11 cellular contexts compared by ENCODE assay signal in genomic region chr7:435518-436366, GRCh38.
DNase-seq lines count a peak whose midpoint lies in the region; ATAC-seq and TF ChIP-seq lines count a peak whose summit lies in the region.
"Had no signal": no experiment of that assay in that cellular context is flagged by ENCODE, and none has a peak within 500 bp of the region (broad histone marks: within the 10 kb centered on the region; RNA-seq: fewer than 3 reads in every experiment).

No MANE protein-coding gene starts in this region.

- CTCF ChIA-PET in HEK293 (lab: Yijun Ruan, JAX): interaction anchor here (0.7 to 0.9 kb wide), 2 partner anchors 12 to 557 kb away, joined by 3 read pairs; no protein-coding TSS in a partner anchor
- CTCF ChIA-PET in activated B cell treated with CpG ODN at 0.5 μM for 24 hours (lab: Charles Lee): no interaction called here

- intact Hi-C loops in activated B cell treated with CpG ODN at 0.5 μM for 24 hours (cut with micrococcal nuclease): no loop called here
- intact Hi-C loops in left ventricle myocardium inferior (cut with micrococcal nuclease): no loop called here

- ATAC-seq in activated B cell treated with CpG ODN at 0.5 μM for 24 hours (ENCODE audit: low read depth) (no peak), HG03045 (IDR thresholded peaks at IDR 0.05; ENCODE audit: unreplicated experiment) (no peak), GM18498 (IDR thresholded peaks at IDR 0.05; ENCODE audit: unreplicated experiment) (no peak)
- ATAC-seq: GM12878 had no signal

- H3K4me1 ChIP-seq in HEK293 (ENCODE audit: control insufficient read depth, insufficient read depth, low read length) (no peaks in the 10 kb centered on the region), left ventricle myocardium inferior (peaks cover 4% of the 10 kb centered on the region), skeletal muscle tissue (ENCODE audit: control insufficient read depth in 3 of 3, insufficient read depth in 3 of 3, low read length in 3 of 3) (peaks cover 6 to 23% (median 20%) of the 10 kb centered on the region in 3 donors)
- H3K4me1 ChIP-seq: adrenal gland had no signal

- no peak overlapping the region for H3K9ac ChIP-seq in skeletal muscle tissue (ENCODE audit: low read depth in 1 of 3, low read length in 3 of 3)

- no peaks in the 10 kb centered on the region for H3K9me3 Mint-ChIP-seq in activated B cell treated with CpG ODN at 0.5 μM for 24 hours

- H3K27me3 Mint-ChIP-seq in activated B cell treated with CpG ODN at 0.5 μM for 24 hours: peaks cover 2% of the 10 kb centered on the region

- H3K27me3 ChIP-seq in left ventricle myocardium inferior (ENCODE audit: low read depth) (peaks cover 47% of the 10 kb centered on the region), skeletal muscle tissue (ENCODE audit: control insufficient read depth in 3 of 3, insufficient read depth in 3 of 3, low read length in 3 of 3) (peaks cover 0 to 11% (median 9%) of the 10 kb centered on the region in 3 donors)
- H3K27me3 ChIP-seq: adrenal gland had no signal

- no peak overlapping the region for H3K27ac ChIP-seq in HEK293 (ENCODE audit: extremely low read depth, low read depth, low read length)
- no peak overlapping the region for H3K27ac ChIP-seq in left ventricle myocardium inferior (replicated peaks)
- H3K27ac ChIP-seq in skeletal muscle tissue (ENCODE audit: low read depth, low read length): no peak overlapping the region
- H3K27ac ChIP-seq: adrenal gland had no signal

- DNase-seq in activated B cell treated with CpG ODN at 0.5 μM for 24 hours: no peak
- DNase-seq in left ventricle myocardium inferior: peak; percentile 54
- no peak for DNase-seq in activated CD4-positive, CD25-positive, alpha-beta regulatory T cell treated with anti-CD3 and anti-CD28 coated beads, Interleukin-2, amount 50 U/mL, for 72 hours
- DNase-seq in NCI-H1105 treated with DMSO at 0.1 percent for 48 hours (lab: John Stamatoyannopoulos, UW): no peak
- DNase-seq: NCI-H1105 had no signal

- no peak overlapping the region for H3K4me3 ChIP-seq in HEK293 (ENCODE audit: low read depth, low read length)
- H3K4me3 ChIP-seq in left ventricle myocardium inferior: peak overlapping the region; percentile 48
- peak overlapping the region in 2 of 3 donors; percentile 9 to 22 for H3K4me3 ChIP-seq in skeletal muscle tissue (ENCODE audit: low read length in 3 of 3)
- H3K4me3 ChIP-seq: adrenal gland, GM12878 had no signal

- TF ChIP-seq CTCF in HEK293 (tag by site-specific recombination; IDR thresholded peaks at IDR 0.05) (no peak), activated B cell treated with CpG ODN at 0.5 μM for 24 hours (IDR thresholded peaks at IDR 0.05) (no peak), left ventricle myocardium inferior (IDR thresholded peaks at IDR 0.05; ENCODE audit: borderline replicate concordance) (no peak)

- H3K4me1 Mint-ChIP-seq in activated B cell treated with CpG ODN at 0.5 μM for 24 hours: no peaks in the 10 kb centered on the region

- H3K9me3 ChIP-seq in HEK293 (ENCODE audit: control insufficient read depth, insufficient read depth, low read depth, low read length) (no peaks in the 10 kb centered on the region), left ventricle myocardium inferior (replicated peaks) (no peaks in the 10 kb centered on the region), skeletal muscle tissue (ENCODE audit: control insufficient read depth in 3 of 3, low read length in 3 of 3) (no peaks in the 10 kb centered on the region)
- H3K9me3 ChIP-seq: adrenal gland had no signal

- no peak overlapping the region for H3K27ac Mint-ChIP-seq in activated B cell treated with CpG ODN at 0.5 μM for 24 hours

- peak overlapping the region; percentile 28 for H3K4me3 Mint-ChIP-seq in activated B cell treated with CpG ODN at 0.5 μM for 24 hours

- no peaks in the 10 kb centered on the region for H3K36me3 Mint-ChIP-seq in activated B cell treated with CpG ODN at 0.5 μM for 24 hours (ENCODE audit: low read depth)

- H3K36me3 ChIP-seq in HEK293 (ENCODE audit: control insufficient read depth in 2 of 2, insufficient read depth in 1 of 2, low read length in 2 of 2) (no peaks in the 10 kb centered on the region), left ventricle myocardium inferior (no peaks in the 10 kb centered on the region), skeletal muscle tissue (ENCODE audit: control insufficient read depth in 3 of 3, insufficient read depth in 3 of 3, low read length in 3 of 3) (no peaks in the 10 kb centered on the region)
- H3K36me3 ChIP-seq: adrenal gland had no signal

- POLR2A ChIA-PET in HEK293 (lab: Yijun Ruan, JAX): no interaction called here
- POLR2A ChIA-PET in activated B cell treated with CpG ODN at 0.5 μM for 24 hours (lab: Charles Lee): no interaction called here

TF ChIP-seq in HEK293, 187 proteins besides CTCF, POLR2A, EP300 and RAD21:
- TF ChIP-seq ZFHX2 (tag by site-specific recombination; conservative IDR thresholded peaks at IDR 0.05): peak; percentile 91
- TF ChIP-seq ZNF391 (tag by site-specific recombination; IDR thresholded peaks at IDR 0.05; ENCODE audit: borderline replicate concordance, low read depth): peak; percentile 100
- no peak for TF ChIP-seq SCRT1 (tag by site-specific recombination; IDR thresholded peaks at IDR 0.05; ENCODE audit: borderline replicate concordance)
- 0 out of 2 replicates have a peak, but pooled peaks have one; percentile 12 for TF ChIP-seq GLIS2 (tag by site-specific recombination; IDR thresholded peaks at IDR 0.05)
- peak; percentile 92 for TF ChIP-seq ZIC2 (tag by site-specific recombination; IDR thresholded peaks at IDR 0.05)
- peak; percentile 98 for TF ChIP-seq GLIS1 (tag by site-specific recombination; IDR thresholded peaks at IDR 0.05)
- no peak for TF ChIP-seq ZNF707 (tag by site-specific recombination; IDR thresholded peaks at IDR 0.05)
- TF ChIP-seq EGR2 (tag by site-specific recombination; IDR thresholded peaks at IDR 0.05; ENCODE audit: low read depth): peak; percentile 78
- no peak for TF ChIP-seq PRDM10 (tag by site-specific recombination; IDR thresholded peaks at IDR 0.05)
- peak; percentile 89 for TF ChIP-seq ZNF664 (tag by site-specific recombination; IDR thresholded peaks at IDR 0.05)
